ENCODE assay signal across 2 cellular contexts in the genomic region with DNA sequence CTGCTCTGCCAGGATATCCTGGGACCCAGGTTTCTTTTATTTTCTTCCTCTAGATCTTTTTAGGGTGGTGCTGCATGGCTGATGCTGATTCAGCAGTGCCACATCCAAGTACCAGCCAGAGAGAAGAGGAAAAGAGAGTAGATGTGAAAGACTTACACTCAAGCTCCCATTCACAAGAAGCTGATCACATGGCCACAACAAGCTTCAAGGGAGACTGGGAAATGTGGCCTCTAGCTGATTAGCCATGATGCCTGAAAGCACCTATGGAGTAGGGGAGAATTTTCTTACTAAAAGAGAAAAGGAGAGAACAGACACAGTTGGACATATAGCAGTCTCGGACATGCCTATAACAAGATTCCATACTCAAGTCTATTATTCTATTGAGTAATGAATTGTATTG.
TF ChIP-seq lines count a peak whose summit lies in the region.

No MANE protein-coding gene starts in this region.

TF ChIP-seq in HCT116, 20 proteins besides CTCF, POLR2A, EP300 and RAD21:
- no peak for TF ChIP-seq TCF7L2 (IDR thresholded peaks at IDR 0.05; ENCODE audit: borderline replicate concordance, extremely low read depth, insufficient read depth, insufficient read length)

TF ChIP-seq in HepG2, 621 proteins besides CTCF, POLR2A, EP300 and RAD21:
- TF ChIP-seq ZNF333 (CRISPR knock-in tag; IDR thresholded peaks at IDR 0.05; ENCODE audit: borderline replicate concordance) = no peak
- no peak for TF ChIP-seq RXRB (CRISPR knock-in tag; IDR thresholded peaks at IDR 0.05; ENCODE audit: borderline replicate concordance)
- TF ChIP-seq HIVEP1 (CRISPR knock-in tag; IDR thresholded peaks at IDR 0.05) = no peak
- TF ChIP-seq MED8 (CRISPR knock-in tag; IDR thresholded peaks at IDR 0.05; ENCODE audit: insufficient replicate concordance) = no peak
- no peak for TF ChIP-seq ZSCAN9 (CRISPR knock-in tag; IDR thresholded peaks at IDR 0.05; ENCODE audit: borderline replicate concordance)
- no peak for TF ChIP-seq KMT2A (CRISPR knock-in tag; IDR thresholded peaks at IDR 0.05)
- TF ChIP-seq, protein P1, sequence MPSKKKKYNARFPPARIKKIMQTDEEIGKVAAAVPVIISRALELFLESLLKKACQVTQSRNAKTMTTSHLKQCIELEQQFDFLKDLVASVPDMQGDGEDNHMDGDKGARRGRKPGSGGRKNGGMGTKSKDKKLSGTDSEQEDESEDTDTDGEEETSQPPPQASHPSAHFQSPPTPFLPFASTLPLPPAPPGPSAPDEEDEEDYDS (CRISPR knock-in tag; IDR thresholded peaks at IDR 0.05) = no peak
- TF ChIP-seq, protein P2, sequence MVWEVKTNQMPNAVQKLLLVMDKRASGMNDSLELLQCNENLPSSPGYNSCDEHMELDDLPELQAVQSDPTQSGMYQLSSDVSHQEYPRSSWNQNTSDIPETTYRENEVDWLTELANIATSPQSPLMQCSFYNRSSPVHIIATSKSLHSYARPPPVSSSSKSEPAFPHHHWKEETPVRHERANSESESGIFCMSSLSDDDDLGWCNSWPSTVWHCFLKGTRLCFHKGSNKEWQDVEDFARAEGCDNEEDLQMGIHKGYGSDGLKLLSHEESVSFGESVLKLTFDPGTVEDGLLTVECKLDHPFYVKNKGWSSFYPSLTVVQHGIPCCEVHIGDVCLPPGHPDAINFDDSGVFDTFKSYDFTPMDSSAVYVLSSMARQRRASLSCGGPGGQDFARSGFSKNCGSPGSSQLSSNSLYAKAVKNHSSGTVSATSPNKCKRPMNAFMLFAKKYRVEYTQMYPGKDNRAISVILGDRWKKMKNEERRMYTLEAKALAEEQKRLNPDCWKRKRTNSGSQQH (CRISPR knock-in tag; IDR thresholded peaks at IDR 0.05; ENCODE audit: low read depth) = no peak
- TF ChIP-seq MEIS2 (CRISPR knock-in tag; IDR thresholded peaks at IDR 0.05) = no peak
- no peak for TF ChIP-seq NR3C1 (CRISPR knock-in tag; IDR thresholded peaks at IDR 0.05)
- no peak for TF ChIP-seq MTF1 (CRISPR knock-in tag; IDR thresholded peaks at IDR 0.05)
- TF ChIP-seq ZNF382 (CRISPR knock-in tag; IDR thresholded peaks at IDR 0.05; ENCODE audit: borderline replicate concordance) = no peak
- TF ChIP-seq, protein P3, sequence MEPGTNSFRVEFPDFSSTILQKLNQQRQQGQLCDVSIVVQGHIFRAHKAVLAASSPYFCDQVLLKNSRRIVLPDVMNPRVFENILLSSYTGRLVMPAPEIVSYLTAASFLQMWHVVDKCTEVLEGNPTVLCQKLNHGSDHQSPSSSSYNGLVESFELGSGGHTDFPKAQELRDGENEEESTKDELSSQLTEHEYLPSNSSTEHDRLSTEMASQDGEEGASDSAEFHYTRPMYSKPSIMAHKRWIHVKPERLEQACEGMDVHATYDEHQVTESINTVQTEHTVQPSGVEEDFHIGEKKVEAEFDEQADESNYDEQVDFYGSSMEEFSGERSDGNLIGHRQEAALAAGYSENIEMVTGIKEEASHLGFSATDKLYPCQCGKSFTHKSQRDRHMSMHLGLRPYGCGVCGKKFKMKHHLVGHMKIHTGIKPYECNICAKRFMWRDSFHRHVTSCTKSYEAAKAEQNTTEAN (CRISPR knock-in tag; conservative IDR thresholded peaks at IDR 0.05) = no peak
- no peak for TF ChIP-seq PHF21A (CRISPR knock-in tag; IDR thresholded peaks at IDR 0.05)
- no peak for TF ChIP-seq KAT2B (IDR thresholded peaks at IDR 0.05; ENCODE audit: borderline replicate concordance, low read depth, low read length)
- no peak for TF ChIP-seq MYNN (CRISPR knock-in tag; IDR thresholded peaks at IDR 0.05; ENCODE audit: low read depth)
